Comparison of ENCODE assay signal across 1 cellular context in genomic region chr20:17827759-17828559, GRCh38.
TF ChIP-seq lines count a peak whose summit lies in the region.

No MANE protein-coding gene starts in this region.

TF ChIP-seq in HepG2, 621 proteins besides CTCF, POLR2A, EP300 and RAD21 (continued from another document and continues in another):
- TF ChIP-seq E2F5 (CRISPR knock-in tag; conservative IDR thresholded peaks at IDR 0.05) (no peak), FOXP4 (CRISPR knock-in tag; IDR thresholded peaks at IDR 0.05) (peak; percentile 62), IRF1 (CRISPR knock-in tag; IDR thresholded peaks at IDR 0.05; ENCODE audit: low read depth) (no peak), PITX1 (CRISPR knock-in tag; IDR thresholded peaks at IDR 0.05) (peak; percentile 84), FUBP1 (CRISPR knock-in tag; IDR thresholded peaks at IDR 0.05; ENCODE audit: borderline replicate concordance) (no peak), ZNF609 (CRISPR knock-in tag; IDR thresholded peaks at IDR 0.05; ENCODE audit: borderline replicate concordance) (peak; percentile 79; the same call in 1 of the 2 replicates), PHF8 (CRISPR knock-in tag; IDR thresholded peaks at IDR 0.05) (no peak), ZNF225 (CRISPR knock-in tag; IDR thresholded peaks at IDR 0.05) (no peak), POLR2G (IDR thresholded peaks at IDR 0.05; ENCODE audit: low read depth, low read length) (no peak), ZNF788 (CRISPR knock-in tag; IDR thresholded peaks at IDR 0.05; ENCODE audit: borderline replicate concordance) (0 out of 2 replicates have a peak, but pooled peaks have one; percentile 59), ZNF629 (CRISPR knock-in tag; conservative IDR thresholded peaks at IDR 0.05) (0 out of 2 replicates have a peak, but pooled peaks have one; percentile 34), ATF2 (CRISPR knock-in tag; IDR thresholded peaks at IDR 0.05) (peak; percentile 46; the same call in 1 of the 2 replicates), SATB2 (CRISPR knock-in tag; IDR thresholded peaks at IDR 0.05) (no peak), FOXM1 (CRISPR knock-in tag; IDR thresholded peaks at IDR 0.05) (0 out of 2 replicates have a peak, but pooled peaks have one; percentile 34), ZNF549 (CRISPR knock-in tag; IDR thresholded peaks at IDR 0.05) (no peak), ZSCAN30 (CRISPR knock-in tag; IDR thresholded peaks at IDR 0.05) (no peak), HNF4A (CRISPR knock-in tag; IDR thresholded peaks at IDR 0.05) (peak; percentile 93), TGIF2 (CRISPR knock-in tag; IDR thresholded peaks at IDR 0.05) (no peak), NCOA2 (CRISPR knock-in tag; IDR thresholded peaks at IDR 0.05) (no peak; the same call in 1 of the 2 replicates), ZKSCAN8 (CRISPR knock-in tag; IDR thresholded peaks at IDR 0.05; ENCODE audit: borderline replicate concordance) (no peak), TCF7L2 (IDR thresholded peaks at IDR 0.05; ENCODE audit: low read depth, low read length) (no peak), ZNF143 (CRISPR knock-in tag; IDR thresholded peaks at IDR 0.05) (0 out of 2 replicates have a peak, but pooled peaks have one; percentile 46), DMAP1 (CRISPR knock-in tag; IDR thresholded peaks at IDR 0.05) (no peak), RXRA (CRISPR knock-in tag; IDR thresholded peaks at IDR 0.05) (peak; percentile 81), HDAC1 (CRISPR knock-in tag; IDR thresholded peaks at IDR 0.05) (peak; percentile 53; the same call in 1 of the 2 replicates), ZNF720 (CRISPR knock-in tag; IDR thresholded peaks at IDR 0.05) (no peak), SIN3A (IDR thresholded peaks at IDR 0.05; ENCODE audit: borderline replicate concordance, low read depth, low read length) (no peak), CBX5 (CRISPR knock-in tag; IDR thresholded peaks at IDR 0.05; ENCODE audit: borderline replicate concordance) (no peak), AHDC1 (CRISPR knock-in tag; IDR thresholded peaks at IDR 0.05; ENCODE audit: borderline replicate concordance) (peak; percentile 47; the same call in 1 of the 2 replicates)
- TF ChIP-seq, protein P1, sequence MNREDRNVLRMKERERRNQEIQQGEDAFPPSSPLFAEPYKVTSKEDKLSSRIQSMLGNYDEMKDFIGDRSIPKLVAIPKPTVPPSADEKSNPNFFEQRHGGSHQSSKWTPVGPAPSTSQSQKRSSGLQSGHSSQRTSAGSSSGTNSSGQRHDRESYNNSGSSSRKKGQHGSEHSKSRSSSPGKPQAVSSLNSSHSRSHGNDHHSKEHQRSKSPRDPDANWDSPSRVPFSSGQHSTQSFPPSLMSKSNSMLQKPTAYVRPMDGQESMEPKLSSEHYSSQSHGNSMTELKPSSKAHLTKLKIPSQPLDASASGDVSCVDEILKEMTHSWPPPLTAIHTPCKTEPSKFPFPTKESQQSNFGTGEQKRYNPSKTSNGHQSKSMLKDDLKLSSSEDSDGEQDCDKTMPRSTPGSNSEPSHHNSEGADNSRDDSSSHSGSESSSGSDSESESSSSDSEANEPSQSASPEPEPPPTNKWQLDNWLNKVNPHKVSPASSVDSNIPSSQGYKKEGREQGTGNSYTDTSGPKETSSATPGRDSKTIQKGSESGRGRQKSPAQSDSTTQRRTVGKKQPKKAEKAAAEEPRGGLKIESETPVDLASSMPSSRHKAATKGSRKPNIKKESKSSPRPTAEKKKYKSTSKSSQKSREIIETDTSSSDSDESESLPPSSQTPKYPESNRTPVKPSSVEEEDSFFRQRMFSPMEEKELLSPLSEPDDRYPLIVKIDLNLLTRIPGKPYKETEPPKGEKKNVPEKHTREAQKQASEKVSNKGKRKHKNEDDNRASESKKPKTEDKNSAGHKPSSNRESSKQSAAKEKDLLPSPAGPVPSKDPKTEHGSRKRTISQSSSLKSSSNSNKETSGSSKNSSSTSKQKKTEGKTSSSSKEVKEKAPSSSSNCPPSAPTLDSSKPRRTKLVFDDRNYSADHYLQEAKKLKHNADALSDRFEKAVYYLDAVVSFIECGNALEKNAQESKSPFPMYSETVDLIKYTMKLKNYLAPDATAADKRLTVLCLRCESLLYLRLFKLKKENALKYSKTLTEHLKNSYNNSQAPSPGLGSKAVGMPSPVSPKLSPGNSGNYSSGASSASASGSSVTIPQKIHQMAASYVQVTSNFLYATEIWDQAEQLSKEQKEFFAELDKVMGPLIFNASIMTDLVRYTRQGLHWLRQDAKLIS (CRISPR knock-in tag; IDR thresholded peaks at IDR 0.05): no peak
- TF ChIP-seq, protein P2, sequence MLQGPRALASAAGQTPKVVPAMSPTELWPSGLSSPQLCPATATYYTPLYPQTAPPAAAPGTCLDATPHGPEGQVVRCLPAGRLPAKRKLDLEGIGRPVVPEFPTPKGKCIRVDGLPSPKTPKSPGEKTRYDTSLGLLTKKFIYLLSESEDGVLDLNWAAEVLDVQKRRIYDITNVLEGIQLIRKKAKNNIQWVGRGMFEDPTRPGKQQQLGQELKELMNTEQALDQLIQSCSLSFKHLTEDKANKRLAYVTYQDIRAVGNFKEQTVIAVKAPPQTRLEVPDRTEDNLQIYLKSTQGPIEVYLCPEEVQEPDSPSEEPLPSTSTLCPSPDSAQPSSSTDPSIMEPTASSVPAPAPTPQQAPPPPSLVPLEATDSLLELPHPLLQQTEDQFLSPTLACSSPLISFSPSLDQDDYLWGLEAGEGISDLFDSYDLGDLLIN (CRISPR knock-in tag; IDR thresholded peaks at IDR 0.05; ENCODE audit: borderline replicate concordance): no peak
